Comparison of ENCODE assay signal across 8 cellular contexts in genomic region chr12:105279460-105280056, GRCh38. TPM values are rescaled to one million over a fixed set of nuclear protein-coding genes. Genes with fewer than 3 reads are reported as not detected.
DNase-seq lines count a peak whose midpoint lies in the region; ATAC-seq and TF ChIP-seq lines count a peak whose summit lies in the region.

No MANE protein-coding gene starts in this region.

- H3K4me2 ChIP-seq in OCI-LY1 (ENCODE audit: low read length), result no peak overlapping the region

- no peaks in the 10 kb centered on the region for H3K36me3 ChIP-seq in OCI-LY1 (ENCODE audit: insufficient read depth, low read length)

- no peaks in the 10 kb centered on the region for H3K36me3 Mint-ChIP-seq in activated naive CD8-positive, alpha-beta T cell treated with anti-CD3 and anti-CD28 coated beads for 36 hours

- no peaks in the 10 kb centered on the region for H3F3A ChIP-seq in OCI-LY1 (ENCODE audit: insufficient read depth, low read length)

- H3K27me3 Mint-ChIP-seq in activated naive CD8-positive, alpha-beta T cell treated with anti-CD3 and anti-CD28 coated beads for 36 hours, result no peaks in the 10 kb centered on the region

- no peak overlapping the region for H3K4me3 ChIP-seq in OCI-LY1 (ENCODE audit: low read depth, low read length, poor library complexity, severe bottlenecking)

- no peak overlapping the region for H3K9ac ChIP-seq in OCI-LY1 (ENCODE audit: low read length)

- H3K27ac ChIP-seq in OCI-LY1 (ENCODE audit: low read depth, low read length, poor library complexity, severe bottlenecking), result no peak overlapping the region

- DNase-seq in activated naive CD4-positive, alpha-beta T cell treated with Interleukin-2 at 50 U/mL for 16 hours, result peak; percentile 21
- DNase-seq in activated naive CD4-positive, alpha-beta T cell (lab: John Stamatoyannopoulos, UW), result no peak
- DNase-seq in activated naive CD8-positive, alpha-beta T cell treated with anti-CD3 and anti-CD28 coated beads for 36 hours, result peak; percentile 22
- DNase-seq in iPS DF 4.7 (ENCODE audit: extremely low read depth, low spot score) (peak; percentile 51), OCI-M2 (lab: John Stamatoyannopoulos, UW; ENCODE audit: unreplicated experiment) (no peak)
- peak; percentile 9 for DNase-seq in stimulated activated CD4-positive, alpha-beta T cell treated with anti-CD3 and anti-CD28 coated beads, Interleukin-2, amount 100 ng/mL, for 4 hours (ENCODE audit: low read depth)

- H3K27me3 ChIP-seq in OCI-LY1 (ENCODE audit: insufficient read depth, low read length), result no peaks in the 10 kb centered on the region

- no peaks in the 10 kb centered on the region for H3K79me2 ChIP-seq in OCI-LY1 (ENCODE audit: insufficient read depth, low read length)

- no peak for ATAC-seq in HG02571 (IDR thresholded peaks at IDR 0.05; ENCODE audit: unreplicated experiment)

- no peak overlapping the region for H3K27ac Mint-ChIP-seq in activated naive CD8-positive, alpha-beta T cell treated with anti-CD3 and anti-CD28 coated beads for 36 hours

- no peaks in the 10 kb centered on the region for H4K20me1 ChIP-seq in OCI-LY1 (ENCODE audit: insufficient read depth, low read length)

- H3K4me1 Mint-ChIP-seq in activated naive CD8-positive, alpha-beta T cell treated with anti-CD3 and anti-CD28 coated beads for 36 hours, result no peaks in the 10 kb centered on the region

- no peaks in the 10 kb centered on the region for H3K9me3 ChIP-seq in OCI-LY1 (ENCODE audit: low read length)

- H3K4me1 ChIP-seq in OCI-LY1 (ENCODE audit: insufficient read depth, low read length, severe bottlenecking), result no peaks in the 10 kb centered on the region

- H3K9me3 Mint-ChIP-seq in activated naive CD8-positive, alpha-beta T cell treated with anti-CD3 and anti-CD28 coated beads for 36 hours, result no peaks in the 10 kb centered on the region

- no peaks in the 10 kb centered on the region for H3K9me2 ChIP-seq in OCI-LY1 (ENCODE audit: low read depth, low read length)

- peak; percentile 58 for TF ChIP-seq CTCF in OCI-LY1 (IDR thresholded peaks at IDR 0.05; ENCODE audit: low read length)

- no peak overlapping the region for H2AFZ ChIP-seq in OCI-LY1 (ENCODE audit: low read length)

- no peak overlapping the region for H3K4me3 Mint-ChIP-seq in activated naive CD8-positive, alpha-beta T cell treated with anti-CD3 and anti-CD28 coated beads for 36 hours

RNA-seq across cellular contexts. Expression of gene APPL2, which starts 43.6 kb away (rescaled TPM):
- total RNA-seq in activated naive CD8-positive, alpha-beta T cell treated with anti-CD3 and anti-CD28 coated beads for 36 hours, result 10 to 100 TPM; 12.0 to 13.4 TPM

RNA-seq across cellular contexts. Expression of gene C12orf75, which starts 50.9 kb away (rescaled TPM):
- 10 to 100 TPM; 56.0 to 57.5 TPM for total RNA-seq in activated naive CD8-positive, alpha-beta T cell treated with anti-CD3 and anti-CD28 coated beads for 36 hours

Comparison
In these comparisons a context has a peak if more than half of its experiments do, and no peak if none do; other contexts are left out.
1. DNase-seq: peak in activated naive CD4-positive, alpha-beta T cell treated with Interleukin-2 at 50 U/mL for 16 hours (single experiment), activated naive CD8-positive, alpha-beta T cell treated with anti-CD3 and anti-CD28 coated beads for 36 hours (single experiment), iPS DF 4.7 (single experiment) and stimulated activated CD4-positive, alpha-beta T cell treated with anti-CD3 and anti-CD28 coated beads, Interleukin-2, amount 100 ng/mL, for 4 hours (single experiment); none in activated naive CD4-positive, alpha-beta T cell (0 of 4) and OCI-M2 (single experiment).